In the genomic region with DNA sequence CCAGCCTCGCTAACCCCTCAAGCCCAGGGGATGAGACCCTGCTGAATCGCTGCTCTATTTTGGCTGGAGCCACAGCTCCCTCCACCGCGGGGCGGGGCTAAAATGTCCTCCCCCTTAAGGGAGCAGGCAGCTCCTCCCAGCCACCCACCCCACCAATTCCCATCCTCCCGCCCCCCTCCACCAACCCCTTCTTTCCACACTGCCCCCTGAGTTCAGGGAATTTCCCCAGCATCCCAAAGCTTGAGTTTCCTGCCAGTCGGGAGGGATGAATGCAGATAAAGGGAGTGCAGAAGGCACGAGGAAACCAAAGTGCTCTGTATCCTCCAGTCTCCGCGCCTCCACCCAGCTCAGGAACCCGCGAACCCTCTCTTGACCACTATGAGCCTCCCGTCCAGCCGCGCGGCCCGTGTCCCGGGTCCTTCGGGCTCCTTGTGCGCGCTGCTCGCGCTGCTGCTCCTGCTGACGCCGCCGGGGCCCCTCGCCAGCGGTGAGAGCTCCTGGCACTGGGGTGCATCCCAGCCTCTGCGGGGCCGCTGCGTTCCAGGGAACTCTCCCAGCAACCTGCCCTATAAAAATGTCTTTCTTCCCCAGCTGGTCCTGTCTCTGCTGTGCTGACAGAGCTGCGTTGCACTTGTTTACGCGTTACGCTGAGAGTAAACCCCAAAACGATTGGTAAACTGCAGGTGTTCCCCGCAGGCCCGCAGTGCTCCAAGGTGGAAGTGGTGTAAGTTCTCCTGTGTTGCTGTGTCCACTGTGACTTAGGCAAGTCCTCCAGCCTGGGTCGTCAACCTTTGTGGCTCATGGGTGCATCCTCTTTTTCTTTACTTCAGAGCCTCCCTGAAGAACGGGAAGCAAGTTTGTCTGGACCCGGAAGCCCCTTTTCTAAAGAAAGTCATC, we compare ENCODE assay signal across 9 cellular contexts. TPM values are rescaled to one million over a fixed set of nuclear protein-coding genes. Genes with fewer than 3 reads are reported as not detected.
A peak's percentile ranks its signal among the peaks of the same experiment; 100 is the strongest.
DNase-seq lines count a peak whose midpoint lies in the region; ATAC-seq and TF ChIP-seq lines count a peak whose summit lies in the region.
"Had no signal": no experiment of that assay in that cellular context is flagged by ENCODE, and none has a peak within 500 bp of the region (broad histone marks: within the 10 kb centered on the region; RNA-seq: fewer than 3 reads in every experiment).

A gene (plus strand): TSS at position 306 of the 897 bp plus-strand sequence. CDS start 73 bp downstream, at position 379.

- TF ChIP-seq POLR2A in heart left ventricle (IDR thresholded peaks at IDR 0.05) = no peak

- H3K4me3 ChIP-seq in RWPE2 (ENCODE audit: severe bottlenecking) (no peak within 1 kb of the TSS), heart left ventricle (peak within 1 kb of the TSS in 10 of 12 donors; percentile 14 to 56 (median 38))

- DNase-seq in EL (peak; percentile 46), RWPE2 (ENCODE audit: low spot score) (no peak), heart left ventricle (peak in 3 of 5 donors; percentile 34 to 75 (median 45)), posterior vena cava (ENCODE audit: low spot score) (peak; percentile 83), activated gamma-delta T cell treated with Interleukin-2 at 50 U/mL for 16 hours (no peak), hippocampal formation (lab: John Stamatoyannopoulos, UW) (no peak)
- DNase-seq: NCI-H2029 treated with DMSO at 0.1 percent for 48 hours had no signal

- no peak within 1 kb of the TSS for H3K27ac ChIP-seq in RWPE2 (ENCODE audit: poor library complexity, severe bottlenecking)
- peak within 1 kb of the TSS in 1 of 12 donors; percentile 24 for H3K27ac ChIP-seq in heart left ventricle

- H3K9me3 ChIP-seq in RWPE2 (ENCODE audit: severe bottlenecking) (no peaks in the 10 kb centered on the region), heart left ventricle (no peaks in the 10 kb centered on the region)

- TF ChIP-seq CTCF in RWPE2 (IDR thresholded peaks at IDR 0.05; ENCODE audit: poor library complexity, severe bottlenecking) (no peak), heart left ventricle (IDR thresholded peaks at IDR 0.05) (no peak)

- ATAC-seq in RWPE2 (ENCODE audit: low read depth) (peak; percentile 39; the same call in 2 of the 3 replicates), heart left ventricle (peak in 3 of 4 donors; percentile 18 to 58 (median 46)), HG03457 (IDR thresholded peaks at IDR 0.05; ENCODE audit: unreplicated experiment) (no peak), GM18519 (IDR thresholded peaks at IDR 0.05; ENCODE audit: low FRiP score, unreplicated experiment) (no peak)

- no peaks in the 10 kb centered on the region for H3K36me3 ChIP-seq in RWPE2 (ENCODE audit: low read depth)
- no peaks in the 10 kb centered on the region for H3K36me3 ChIP-seq in heart left ventricle

- intact Hi-C loops in heart left ventricle (cut with DNase I) (no loop called here), posterior vena cava (cut with DNase I) (no loop called here)

- H3K4me1 ChIP-seq in RWPE2 (ENCODE audit: insufficient read depth, poor library complexity, severe bottlenecking) (peaks cover 16% of the 10 kb centered on the region), heart left ventricle (peaks cover 0 to 16% (median 0%) of the 10 kb centered on the region in 12 donors)

- H3K27me3 ChIP-seq in RWPE2 (ENCODE audit: insufficient read depth, poor library complexity, severe bottlenecking) (no peaks in the 10 kb centered on the region), heart left ventricle (peaks cover 0 to 36% (median 6%) of the 10 kb centered on the region in 9 donors)

- WGBS in heart left ventricle, 4 donors = 4 to 8% (median 6%) methylated on average over 36 to 41 of the region's 41 CpGs

RNA-seq across cellular contexts. Expression of the gene that starts here (rescaled TPM):
- total RNA-seq in heart left ventricle = 1 to 10 TPM in 2 of 9 donors, under 1 TPM in 3, not detected in 4; 0.16 to 4.5 (median 0.83) TPM
- under 1 TPM; 0.11 to 0.71 TPM for polyA plus RNA-seq in heart left ventricle
- not detected for total RNA-seq in posterior vena cava

Comparison
In these comparisons a context has a peak if more than half of its experiments do, and no peak if none do; other contexts are left out.
1. Peak in DNase-seq in posterior vena cava; RNA of the gene not detected or under 1 TPM.
2. DNase-seq: peak in EL (single experiment) and heart left ventricle (3 of 5); none in RWPE2 (single experiment), activated gamma-delta T cell treated with Interleukin-2 at 50 U/mL for 16 hours (single experiment) and hippocampal formation (0 of 2).
3. ATAC-seq: peak in RWPE2 (single experiment) and heart left ventricle (3 of 4); none in HG03457 (single experiment) and GM18519 (single experiment).